Comparison of ENCODE assay signal across 8 cellular contexts in the genomic region with DNA sequence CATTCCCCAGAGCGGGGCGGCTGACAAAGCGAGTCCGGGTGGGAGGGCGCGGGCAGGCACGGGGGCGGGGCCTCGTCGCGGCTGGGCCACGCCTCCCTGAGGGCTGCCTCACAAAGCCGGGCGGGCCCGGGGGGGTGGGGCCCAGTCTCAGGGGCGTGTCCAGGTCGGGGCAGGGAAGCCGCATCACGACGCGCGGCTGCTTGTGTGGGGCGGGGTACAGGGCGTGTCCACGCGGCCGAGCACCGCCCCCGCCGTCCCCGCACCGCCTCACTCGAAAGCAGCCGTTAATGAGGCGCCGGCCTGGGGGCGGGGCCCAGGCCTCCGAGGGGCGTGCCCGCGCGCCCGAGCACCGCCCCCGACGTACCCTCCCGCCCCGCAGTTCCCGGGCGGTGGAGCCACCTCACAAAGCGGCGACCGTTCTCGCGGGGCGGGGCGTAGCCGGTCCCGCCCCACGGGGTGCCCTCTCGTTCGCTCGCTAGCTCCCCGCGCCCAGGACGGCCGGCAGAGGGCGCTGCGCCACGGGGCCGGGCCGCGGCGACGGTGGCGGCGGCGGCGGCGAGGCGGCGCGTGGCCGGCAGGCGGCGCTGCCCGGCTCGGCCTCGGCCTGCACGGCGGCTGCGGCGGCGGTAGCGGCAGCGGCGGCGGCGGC. TPM values are rescaled to one million over a fixed set of nuclear protein-coding genes. Genes with fewer than 3 reads are reported as not detected.
DNase-seq lines count a peak whose midpoint lies in the region; ATAC-seq and TF ChIP-seq lines count a peak whose summit lies in the region.

A gene (plus strand): TSS at position 599 of the 649 bp plus-strand sequence. CDS start 150 bp downstream, outside the sequence.

- DNase-seq in GM12864 (ENCODE audit: low read depth) (peak; percentile 78), NCI-H1092 treated with DMSO at 0.1 percent for 48 hours (lab: John Stamatoyannopoulos, UW) (peak; percentile 100), globus pallidus (ENCODE audit: low spot score) (peak; percentile 99), omental fat pad (ENCODE audit: low spot score) (peak; percentile 95)

- H3K27ac Mint-ChIP-seq in activated naive CD4-positive, alpha-beta T cell treated with anti-CD3 and anti-CD28 coated beads, Interleukin-2, amount 50 U/mL, for 24 hours, result peak within 1 kb of the TSS; percentile 41

- H3K27ac ChIP-seq in temporal lobe (ENCODE audit: low read depth, low read length), result peak within 1 kb of the TSS; percentile 94

- peak; percentile 68 for ATAC-seq in HG02623 (IDR thresholded peaks at IDR 0.05; ENCODE audit: unreplicated experiment)
- ATAC-seq in SK-N-SH treated with all-trans-retinoic acid at 6 μM for 48 hours, result peak; percentile 89
- ATAC-seq in omental fat pad (ENCODE audit: low FRiP score), result peak; percentile 96

- no peaks in the 10 kb centered on the region for H3K27me3 Mint-ChIP-seq in activated naive CD4-positive, alpha-beta T cell treated with anti-CD3 and anti-CD28 coated beads, Interleukin-2, amount 50 U/mL, for 24 hours

- no peaks in the 10 kb centered on the region for H3K36me3 Mint-ChIP-seq in activated naive CD4-positive, alpha-beta T cell treated with anti-CD3 and anti-CD28 coated beads, Interleukin-2, amount 50 U/mL, for 24 hours

- H3K4me1 Mint-ChIP-seq in activated naive CD4-positive, alpha-beta T cell treated with anti-CD3 and anti-CD28 coated beads, Interleukin-2, amount 50 U/mL, for 24 hours, result peaks cover 26% of the 10 kb centered on the region

- peak within 1 kb of the TSS; percentile 90 for H3K4me3 Mint-ChIP-seq in activated naive CD4-positive, alpha-beta T cell treated with anti-CD3 and anti-CD28 coated beads, Interleukin-2, amount 50 U/mL, for 24 hours

- H3K9me3 Mint-ChIP-seq in activated naive CD4-positive, alpha-beta T cell treated with anti-CD3 and anti-CD28 coated beads, Interleukin-2, amount 50 U/mL, for 24 hours, result no peaks in the 10 kb centered on the region

- TF ChIP-seq CTCF in GM12864 (IDR thresholded peaks at IDR 0.05; ENCODE audit: low read depth, low read length, missing control alignments) (peak; percentile 63), omental fat pad (IDR thresholded peaks at IDR 0.05) (peak in 2 of 3 donors; percentile 59 to 70)

- H3K4me3 ChIP-seq in GM12864 (ENCODE audit: low read depth, low read length), result peak within 1 kb of the TSS; percentile 84

TF ChIP-seq in SK-N-SH treated with all-trans-retinoic acid at 6 μM for 48 hours, 23 proteins besides CTCF, POLR2A, EP300 and RAD21:
- TF ChIP-seq, protein P1, sequence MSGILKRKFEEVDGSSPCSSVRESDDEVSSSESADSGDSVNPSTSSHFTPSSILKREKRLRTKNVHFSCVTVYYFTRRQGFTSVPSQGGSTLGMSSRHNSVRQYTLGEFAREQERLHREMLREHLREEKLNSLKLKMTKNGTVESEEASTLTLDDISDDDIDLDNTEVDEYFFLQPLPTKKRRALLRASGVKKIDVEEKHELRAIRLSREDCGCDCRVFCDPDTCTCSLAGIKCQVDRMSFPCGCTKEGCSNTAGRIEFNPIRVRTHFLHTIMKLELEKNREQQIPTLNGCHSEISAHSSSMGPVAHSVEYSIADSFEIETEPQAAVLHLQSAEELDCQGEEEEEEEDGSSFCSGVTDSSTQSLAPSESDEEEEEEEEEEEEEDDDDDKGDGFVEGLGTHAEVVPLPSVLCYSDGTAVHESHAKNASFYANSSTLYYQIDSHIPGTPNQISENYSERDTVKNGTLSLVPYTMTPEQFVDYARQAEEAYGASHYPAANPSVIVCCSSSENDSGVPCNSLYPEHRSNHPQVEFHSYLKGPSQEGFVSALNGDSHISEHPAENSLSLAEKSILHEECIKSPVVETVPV (CRISPR knock-in tag; IDR thresholded peaks at IDR 0.05), result no peak
- TF ChIP-seq, protein P2, sequence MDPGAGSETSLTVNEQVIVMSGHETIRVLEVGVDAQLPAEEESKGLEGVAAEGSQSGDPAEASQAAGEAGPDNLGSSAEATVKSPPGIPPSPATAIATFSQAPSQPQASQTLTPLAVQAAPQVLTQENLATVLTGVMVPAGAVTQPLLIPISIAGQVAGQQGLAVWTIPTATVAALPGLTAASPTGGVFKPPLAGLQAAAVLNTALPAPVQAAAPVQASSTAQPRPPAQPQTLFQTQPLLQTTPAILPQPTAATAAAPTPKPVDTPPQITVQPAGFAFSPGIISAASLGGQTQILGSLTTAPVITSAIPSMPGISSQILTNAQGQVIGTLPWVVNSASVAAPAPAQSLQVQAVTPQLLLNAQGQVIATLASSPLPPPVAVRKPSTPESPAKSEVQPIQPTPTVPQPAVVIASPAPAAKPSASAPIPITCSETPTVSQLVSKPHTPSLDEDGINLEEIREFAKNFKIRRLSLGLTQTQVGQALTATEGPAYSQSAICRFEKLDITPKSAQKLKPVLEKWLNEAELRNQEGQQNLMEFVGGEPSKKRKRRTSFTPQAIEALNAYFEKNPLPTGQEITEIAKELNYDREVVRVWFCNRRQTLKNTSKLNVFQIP (CRISPR knock-in tag; IDR thresholded peaks at IDR 0.05; ENCODE audit: borderline replicate concordance, low read depth), result no peak
- no peak for TF ChIP-seq BACH2 (CRISPR knock-in tag; IDR thresholded peaks at IDR 0.05; ENCODE audit: borderline replicate concordance)
- TF ChIP-seq RARB (CRISPR knock-in tag; IDR thresholded peaks at IDR 0.05), result no peak
- no peak for TF ChIP-seq ZC3H10 (CRISPR knock-in tag; IDR thresholded peaks at IDR 0.05)
- TF ChIP-seq CSDC2 (CRISPR knock-in tag; IDR thresholded peaks at IDR 0.05), result no peak
- TF ChIP-seq TOX (CRISPR knock-in tag; IDR thresholded peaks at IDR 0.05; ENCODE audit: borderline replicate concordance), result no peak
- no peak for TF ChIP-seq TCF4 (CRISPR knock-in tag; IDR thresholded peaks at IDR 0.05; ENCODE audit: borderline replicate concordance)
- TF ChIP-seq, protein P3, sequence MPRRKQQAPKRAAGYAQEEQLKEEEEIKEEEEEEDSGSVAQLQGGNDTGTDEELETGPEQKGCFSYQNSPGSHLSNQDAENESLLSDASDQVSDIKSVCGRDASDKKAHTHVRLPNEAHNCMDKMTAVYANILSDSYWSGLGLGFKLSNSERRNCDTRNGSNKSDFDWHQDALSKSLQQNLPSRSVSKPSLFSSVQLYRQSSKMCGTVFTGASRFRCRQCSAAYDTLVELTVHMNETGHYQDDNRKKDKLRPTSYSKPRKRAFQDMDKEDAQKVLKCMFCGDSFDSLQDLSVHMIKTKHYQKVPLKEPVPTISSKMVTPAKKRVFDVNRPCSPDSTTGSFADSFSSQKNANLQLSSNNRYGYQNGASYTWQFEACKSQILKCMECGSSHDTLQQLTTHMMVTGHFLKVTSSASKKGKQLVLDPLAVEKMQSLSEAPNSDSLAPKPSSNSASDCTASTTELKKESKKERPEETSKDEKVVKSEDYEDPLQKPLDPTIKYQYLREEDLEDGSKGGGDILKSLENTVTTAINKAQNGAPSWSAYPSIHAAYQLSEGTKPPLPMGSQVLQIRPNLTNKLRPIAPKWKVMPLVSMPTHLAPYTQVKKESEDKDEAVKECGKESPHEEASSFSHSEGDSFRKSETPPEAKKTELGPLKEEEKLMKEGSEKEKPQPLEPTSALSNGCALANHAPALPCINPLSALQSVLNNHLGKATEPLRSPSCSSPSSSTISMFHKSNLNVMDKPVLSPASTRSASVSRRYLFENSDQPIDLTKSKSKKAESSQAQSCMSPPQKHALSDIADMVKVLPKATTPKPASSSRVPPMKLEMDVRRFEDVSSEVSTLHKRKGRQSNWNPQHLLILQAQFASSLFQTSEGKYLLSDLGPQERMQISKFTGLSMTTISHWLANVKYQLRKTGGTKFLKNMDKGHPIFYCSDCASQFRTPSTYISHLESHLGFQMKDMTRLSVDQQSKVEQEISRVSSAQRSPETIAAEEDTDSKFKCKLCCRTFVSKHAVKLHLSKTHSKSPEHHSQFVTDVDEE (CRISPR knock-in tag; IDR thresholded peaks at IDR 0.05), result no peak
- no peak for TF ChIP-seq GLIS3 (CRISPR knock-in tag; IDR thresholded peaks at IDR 0.05)
- no peak for TF ChIP-seq ESRRG (CRISPR knock-in tag; IDR thresholded peaks at IDR 0.05)

RNA-seq across cellular contexts. Expression of the gene that starts here (rescaled TPM):
- 10 to 100 TPM; 11.8 to 20.5 (median 16.5) TPM for total RNA-seq in omental fat pad
- 17.9 TPM for total RNA-seq in temporal lobe

Comparison
In these comparisons a context has a peak if more than half of its experiments do, and no peak if none do; other contexts are left out.
1. Peak in every context shown above with its lines: DNase-seq, ATAC-seq, H3K4me3 ChIP-seq and H3K27ac ChIP-seq.